Comparison of ENCODE assay signal across 8 cellular contexts in the genomic region with DNA sequence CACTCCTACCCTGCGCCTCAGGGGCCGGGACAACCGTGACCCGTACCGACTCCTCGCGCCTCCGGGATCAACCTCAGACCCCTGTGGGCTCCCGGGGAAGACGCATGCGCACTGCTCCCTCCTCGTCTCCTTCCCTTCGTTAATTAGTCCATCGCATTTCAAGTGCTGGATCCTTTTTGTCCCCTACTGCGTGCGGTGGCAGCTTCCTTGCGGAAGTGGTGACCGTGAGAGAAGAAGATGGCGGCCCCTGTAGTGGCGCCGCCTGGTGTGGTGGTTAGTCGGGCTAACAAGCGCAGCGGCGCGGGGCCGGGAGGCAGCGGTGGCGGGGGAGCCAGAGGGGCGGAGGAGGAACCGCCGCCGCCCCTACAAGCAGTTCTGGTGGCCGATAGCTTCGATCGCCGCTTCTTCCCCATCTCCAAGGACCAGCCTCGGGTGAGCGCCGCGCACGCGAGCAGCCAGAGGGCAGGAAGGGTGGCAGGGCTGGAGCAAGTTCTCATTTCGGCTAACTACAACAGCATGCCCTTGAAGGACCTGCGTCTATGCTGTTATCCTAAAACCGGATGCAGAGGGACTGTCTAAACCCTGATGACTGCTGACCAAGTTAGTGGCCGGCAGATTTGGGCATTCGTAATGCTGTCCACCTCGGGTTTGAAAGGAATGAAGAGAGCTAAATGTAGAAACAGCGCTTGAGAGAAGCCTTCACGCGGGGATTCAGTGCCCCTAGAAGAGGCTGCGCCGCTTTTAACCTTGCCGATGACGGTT. TPM values are rescaled to one million over a fixed set of nuclear protein-coding genes. Genes with fewer than 3 reads are reported as not detected.
DNase-seq lines count a peak whose midpoint lies in the region; ATAC-seq and TF ChIP-seq lines count a peak whose summit lies in the region.

A gene (plus strand): TSS at position 210 of the 762 bp plus-strand sequence. CDS start 28 bp downstream, at position 238.

- DNase-seq in GM10266 (ENCODE audit: extremely low spot score) (peak; percentile 92), NCI-H1092 (lab: John Stamatoyannopoulos, UW) (peak; percentile 93), glomerular visceral epithelial cell (ENCODE audit: extremely low spot score) (peak; percentile 87), osteocyte (ENCODE audit: extremely low spot score, unreplicated experiment) (peak; percentile 93), thyroid gland (peak; percentile 90)
- peak; percentile 81 to 86 for DNase-seq in activated naive CD4-positive, alpha-beta T cell treated with anti-CD3 and anti-CD28 coated beads, Interleukin-2, amount 50 U/mL, for 72 hours (ENCODE audit: low spot score in 2 of 2)

- 0% methylated on average over 26 to 48 of the region's 56 CpGs for WGBS in thyroid gland, 2 donors

- H3K4me3 Mint-ChIP-seq in osteocyte (ENCODE audit: unreplicated experiment) = peak within 1 kb of the TSS; percentile 94

- peak; percentile 51 for TF ChIP-seq CTCF in GM10266 (IDR thresholded peaks at IDR 0.05; ENCODE audit: control insufficient read depth, insufficient read depth, low read depth, missing control alignments)
- peak; percentile 58 for TF ChIP-seq CTCF in osteocyte (IDR thresholded peaks at IDR 0.05)
- TF ChIP-seq CTCF in thyroid gland (IDR thresholded peaks at IDR 0.05) = peak in 3 of 6 experiments; percentile 11 to 47 (median 34)

- peaks cover 12 to 14% of the 10 kb centered on the region in 2 donors for H3K4me1 ChIP-seq in thyroid gland

- peaks cover 5% of the 10 kb centered on the region in 2 donors for H3K36me3 ChIP-seq in thyroid gland

- H3K27ac ChIP-seq in thyroid gland = peak within 1 kb of the TSS; percentile 57 to 90 (median 77)

- no peaks in the 10 kb centered on the region for H3K27me3 ChIP-seq in thyroid gland

- H3K4me3 ChIP-seq in thyroid gland (replicated peaks in 1 of 3) = peak within 1 kb of the TSS; percentile 66 to 97 (median 67)

- ATAC-seq in HG02588 (IDR thresholded peaks at IDR 0.05; ENCODE audit: unreplicated experiment) (peak; percentile 88), SK-N-SH treated with all-trans-retinoic acid at 6 μM for 48 hours (peak; percentile 90)
- peak; percentile 90 to 93 for ATAC-seq in activated naive CD4-positive, alpha-beta T cell treated with anti-CD3 and anti-CD28 coated beads, Interleukin-2, amount 50 U/mL, for 72 hours

- peaks cover 20% of the 10 kb centered on the region for H3K4me1 Mint-ChIP-seq in osteocyte (ENCODE audit: unreplicated experiment)

- intact Hi-C loops in thyroid gland (cut with DNase I) = no loop called here

- peak within 1 kb of the TSS; percentile 88 to 96 for H3K27ac Mint-ChIP-seq in activated naive CD4-positive, alpha-beta T cell treated with anti-CD3 and anti-CD28 coated beads, Interleukin-2, amount 50 U/mL, for 72 hours
- H3K27ac Mint-ChIP-seq in osteocyte (ENCODE audit: unreplicated experiment) = peak within 1 kb of the TSS; percentile 92

- no peaks in the 10 kb centered on the region for H3K9me3 ChIP-seq in thyroid gland

- H3K27me3 Mint-ChIP-seq in osteocyte (ENCODE audit: unreplicated experiment) = no peaks in the 10 kb centered on the region

- peaks cover 24 to 25% of the 10 kb centered on the region in 2 donors for H3K36me3 Mint-ChIP-seq in activated naive CD4-positive, alpha-beta T cell treated with anti-CD3 and anti-CD28 coated beads, Interleukin-2, amount 50 U/mL, for 72 hours
- H3K36me3 Mint-ChIP-seq in osteocyte (ENCODE audit: unreplicated experiment) = peaks cover 5% of the 10 kb centered on the region

- H3K9me3 Mint-ChIP-seq in activated naive CD4-positive, alpha-beta T cell treated with anti-CD3 and anti-CD28 coated beads, Interleukin-2, amount 50 U/mL, for 72 hours = no peaks in the 10 kb centered on the region
- no peaks in the 10 kb centered on the region for H3K9me3 Mint-ChIP-seq in osteocyte (ENCODE audit: unreplicated experiment)

- TF ChIP-seq POLR2A in thyroid gland (IDR thresholded peaks at IDR 0.05) = peak in 1 of 2 donors; percentile 74

TF ChIP-seq in SK-N-SH treated with all-trans-retinoic acid at 6 μM for 48 hours, 23 proteins besides CTCF, POLR2A, EP300 and RAD21:
- no peak for TF ChIP-seq CSDC2 (CRISPR knock-in tag; IDR thresholded peaks at IDR 0.05)
- TF ChIP-seq TOX (CRISPR knock-in tag; IDR thresholded peaks at IDR 0.05; ENCODE audit: borderline replicate concordance) = no peak
- TF ChIP-seq, protein P1, sequence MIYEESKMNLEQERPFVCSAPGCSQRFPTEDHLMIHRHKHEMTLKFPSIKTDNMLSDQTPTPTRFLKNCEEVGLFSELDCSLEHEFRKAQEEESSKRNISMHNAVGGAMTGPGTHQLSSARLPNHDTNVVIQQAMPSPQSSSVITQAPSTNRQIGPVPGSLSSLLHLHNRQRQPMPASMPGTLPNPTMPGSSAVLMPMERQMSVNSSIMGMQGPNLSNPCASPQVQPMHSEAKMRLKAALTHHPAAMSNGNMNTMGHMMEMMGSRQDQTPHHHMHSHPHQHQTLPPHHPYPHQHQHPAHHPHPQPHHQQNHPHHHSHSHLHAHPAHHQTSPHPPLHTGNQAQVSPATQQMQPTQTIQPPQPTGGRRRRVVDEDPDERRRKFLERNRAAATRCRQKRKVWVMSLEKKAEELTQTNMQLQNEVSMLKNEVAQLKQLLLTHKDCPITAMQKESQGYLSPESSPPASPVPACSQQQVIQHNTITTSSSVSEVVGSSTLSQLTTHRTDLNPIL (CRISPR knock-in tag; IDR thresholded peaks at IDR 0.05; ENCODE audit: low read depth) = no peak
- TF ChIP-seq, protein P2, sequence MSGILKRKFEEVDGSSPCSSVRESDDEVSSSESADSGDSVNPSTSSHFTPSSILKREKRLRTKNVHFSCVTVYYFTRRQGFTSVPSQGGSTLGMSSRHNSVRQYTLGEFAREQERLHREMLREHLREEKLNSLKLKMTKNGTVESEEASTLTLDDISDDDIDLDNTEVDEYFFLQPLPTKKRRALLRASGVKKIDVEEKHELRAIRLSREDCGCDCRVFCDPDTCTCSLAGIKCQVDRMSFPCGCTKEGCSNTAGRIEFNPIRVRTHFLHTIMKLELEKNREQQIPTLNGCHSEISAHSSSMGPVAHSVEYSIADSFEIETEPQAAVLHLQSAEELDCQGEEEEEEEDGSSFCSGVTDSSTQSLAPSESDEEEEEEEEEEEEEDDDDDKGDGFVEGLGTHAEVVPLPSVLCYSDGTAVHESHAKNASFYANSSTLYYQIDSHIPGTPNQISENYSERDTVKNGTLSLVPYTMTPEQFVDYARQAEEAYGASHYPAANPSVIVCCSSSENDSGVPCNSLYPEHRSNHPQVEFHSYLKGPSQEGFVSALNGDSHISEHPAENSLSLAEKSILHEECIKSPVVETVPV (CRISPR knock-in tag; IDR thresholded peaks at IDR 0.05) = no peak
- no peak for TF ChIP-seq SNAI2 (CRISPR knock-in tag; IDR thresholded peaks at IDR 0.05)
- no peak for TF ChIP-seq ZFP30 (CRISPR knock-in tag; IDR thresholded peaks at IDR 0.05)
- TF ChIP-seq RARB (CRISPR knock-in tag; IDR thresholded peaks at IDR 0.05) = no peak
- no peak for TF ChIP-seq PPARA (CRISPR knock-in tag; IDR thresholded peaks at IDR 0.05; ENCODE audit: borderline replicate concordance)
- no peak for TF ChIP-seq OSR1 (CRISPR knock-in tag; IDR thresholded peaks at IDR 0.05)
- no peak for TF ChIP-seq ZNF70 (CRISPR knock-in tag; IDR thresholded peaks at IDR 0.05)
- TF ChIP-seq TCF4 (CRISPR knock-in tag; IDR thresholded peaks at IDR 0.05; ENCODE audit: borderline replicate concordance) = no peak
- TF ChIP-seq ZC3H10 (CRISPR knock-in tag; IDR thresholded peaks at IDR 0.05) = no peak
- TF ChIP-seq, protein P3, sequence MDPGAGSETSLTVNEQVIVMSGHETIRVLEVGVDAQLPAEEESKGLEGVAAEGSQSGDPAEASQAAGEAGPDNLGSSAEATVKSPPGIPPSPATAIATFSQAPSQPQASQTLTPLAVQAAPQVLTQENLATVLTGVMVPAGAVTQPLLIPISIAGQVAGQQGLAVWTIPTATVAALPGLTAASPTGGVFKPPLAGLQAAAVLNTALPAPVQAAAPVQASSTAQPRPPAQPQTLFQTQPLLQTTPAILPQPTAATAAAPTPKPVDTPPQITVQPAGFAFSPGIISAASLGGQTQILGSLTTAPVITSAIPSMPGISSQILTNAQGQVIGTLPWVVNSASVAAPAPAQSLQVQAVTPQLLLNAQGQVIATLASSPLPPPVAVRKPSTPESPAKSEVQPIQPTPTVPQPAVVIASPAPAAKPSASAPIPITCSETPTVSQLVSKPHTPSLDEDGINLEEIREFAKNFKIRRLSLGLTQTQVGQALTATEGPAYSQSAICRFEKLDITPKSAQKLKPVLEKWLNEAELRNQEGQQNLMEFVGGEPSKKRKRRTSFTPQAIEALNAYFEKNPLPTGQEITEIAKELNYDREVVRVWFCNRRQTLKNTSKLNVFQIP (CRISPR knock-in tag; IDR thresholded peaks at IDR 0.05; ENCODE audit: borderline replicate concordance, low read depth) = no peak
- TF ChIP-seq, protein P4, sequence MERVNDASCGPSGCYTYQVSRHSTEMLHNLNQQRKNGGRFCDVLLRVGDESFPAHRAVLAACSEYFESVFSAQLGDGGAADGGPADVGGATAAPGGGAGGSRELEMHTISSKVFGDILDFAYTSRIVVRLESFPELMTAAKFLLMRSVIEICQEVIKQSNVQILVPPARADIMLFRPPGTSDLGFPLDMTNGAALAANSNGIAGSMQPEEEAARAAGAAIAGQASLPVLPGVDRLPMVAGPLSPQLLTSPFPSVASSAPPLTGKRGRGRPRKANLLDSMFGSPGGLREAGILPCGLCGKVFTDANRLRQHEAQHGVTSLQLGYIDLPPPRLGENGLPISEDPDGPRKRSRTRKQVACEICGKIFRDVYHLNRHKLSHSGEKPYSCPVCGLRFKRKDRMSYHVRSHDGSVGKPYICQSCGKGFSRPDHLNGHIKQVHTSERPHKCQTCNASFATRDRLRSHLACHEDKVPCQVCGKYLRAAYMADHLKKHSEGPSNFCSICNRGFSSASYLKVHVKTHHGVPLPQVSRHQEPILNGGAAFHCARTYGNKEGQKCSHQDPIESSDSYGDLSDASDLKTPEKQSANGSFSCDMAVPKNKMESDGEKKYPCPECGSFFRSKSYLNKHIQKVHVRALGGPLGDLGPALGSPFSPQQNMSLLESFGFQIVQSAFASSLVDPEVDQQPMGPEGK (CRISPR knock-in tag; IDR thresholded peaks at IDR 0.05; ENCODE audit: borderline replicate concordance) = no peak
- no peak for TF ChIP-seq ARNTL (CRISPR knock-in tag; IDR thresholded peaks at IDR 0.05; ENCODE audit: borderline replicate concordance, low read depth)
- no peak for TF ChIP-seq ZFP3 (CRISPR knock-in tag; IDR thresholded peaks at IDR 0.05)
- no peak for TF ChIP-seq ESRRG (CRISPR knock-in tag; IDR thresholded peaks at IDR 0.05)
- no peak for TF ChIP-seq ZNF8 (CRISPR knock-in tag; IDR thresholded peaks at IDR 0.05)

RNA-seq across cellular contexts. Expression of the gene that starts here (rescaled TPM):
- 10 to 100 TPM; 48.6 to 56.1 TPM for total RNA-seq in activated naive CD4-positive, alpha-beta T cell treated with anti-CD3 and anti-CD28 coated beads, Interleukin-2, amount 50 U/mL, for 72 hours
- total RNA-seq in osteocyte = 30.3 and 30.4 TPM in 2 replicates
- total RNA-seq in thyroid gland = 10 to 100 TPM; 27.9 to 46.5 (median 42.2) TPM

Comparison
In these comparisons a context has a peak if more than half of its experiments do, and no peak if none do; other contexts are left out.
1. Peak in every context shown above with its lines: DNase-seq, ATAC-seq, H3K4me3 ChIP-seq and H3K27ac ChIP-seq.